Comparison of ENCODE assay signal across 8 cellular contexts in genomic region chr11:47980907-47981621, GRCh38. TPM values are rescaled to one million over a fixed set of nuclear protein-coding genes. Genes with fewer than 3 reads are reported as not detected.
DNase-seq lines count a peak whose midpoint lies in the region; ATAC-seq lines count a peak whose summit lies in the region.

No MANE protein-coding gene starts in this region.

- ATAC-seq in HG02678 (IDR thresholded peaks at IDR 0.05; ENCODE audit: unreplicated experiment) = peak; percentile 50

- H3K27me3 ChIP-seq in iPS-18a (ENCODE audit: control insufficient read depth, insufficient read depth, low read length) = peaks cover 17% of the 10 kb centered on the region

- H3K4me3 ChIP-seq in iPS-18a (ENCODE audit: low read length) = peak overlapping the region; percentile 64
- peak overlapping the region; percentile 61 for H3K4me3 ChIP-seq in skeletal muscle cell (ENCODE audit: low read depth, low read length)

- peaks cover 11% of the 10 kb centered on the region for H3K4me1 ChIP-seq in iPS-18a (ENCODE audit: control insufficient read depth, low read depth, low read length)

- no peaks in the 10 kb centered on the region for H3K9me3 ChIP-seq in iPS-18a (ENCODE audit: control insufficient read depth, low read depth, low read length)

- H3K27ac ChIP-seq in iPS-18a (ENCODE audit: low read length) = no peak overlapping the region

- no peaks in the 10 kb centered on the region for H3K36me3 ChIP-seq in iPS-18a (ENCODE audit: control insufficient read depth, low read depth, low read length)

- H3K9ac ChIP-seq in iPS-18a (ENCODE audit: low read length) = no peak overlapping the region

- peak; percentile 26 for DNase-seq in activated naive CD4-positive, alpha-beta T cell treated with Interleukin-2 at 50 U/mL for 16 hours
- DNase-seq in activated naive CD4-positive, alpha-beta T cell (lab: John Stamatoyannopoulos, UW) = no peak
- DNase-seq in NCI-H526 treated with DMSO at 0.1 percent for 48 hours (lab: John Stamatoyannopoulos, UW) (peak; percentile 27), astrocyte of the hippocampus (ENCODE audit: low read depth, low spot score) (peak; percentile 75), skeletal muscle cell (ENCODE audit: low read depth) (no peak), mesenteric fat pad (ENCODE audit: low spot score) (no peak)

RNA-seq across cellular contexts. Expression of gene PTPRJ, which starts 0.7 kb away (rescaled TPM):
- 24.0 TPM for total RNA-seq in mesenteric fat pad

Comparison
In these comparisons a context has a peak if more than half of its experiments do, and no peak if none do; other contexts are left out.
1. DNase-seq: peak in activated naive CD4-positive, alpha-beta T cell treated with Interleukin-2 at 50 U/mL for 16 hours (single experiment), NCI-H526 treated with DMSO at 0.1 percent for 48 hours (single experiment) and astrocyte of the hippocampus (single experiment); none in activated naive CD4-positive, alpha-beta T cell (0 of 4), skeletal muscle cell (single experiment) and mesenteric fat pad (single experiment).